ENCODE assay signal across 21 cellular contexts in genomic region chr6:47593979-47594378, GRCh38.
A peak's percentile ranks its signal among the peaks of the same experiment; 100 is the strongest.
DNase-seq lines count a peak whose midpoint lies in the region; ATAC-seq, FAIRE-seq and TF ChIP-seq lines count a peak whose summit lies in the region.
"Had no signal": no experiment of that assay in that cellular context is flagged by ENCODE, and none has a peak within 500 bp of the region (broad histone marks: within the 10 kb centered on the region; RNA-seq: fewer than 3 reads in every experiment).

No MANE protein-coding gene starts in this region.

- no peaks in the 10 kb centered on the region for H3K9me3 Mint-ChIP-seq in stimulated activated memory B cell treated with anti-CD40 and anti-IgM and Interleukin-4, amounts not matched to agents 10 μg/mL and 1 μg/mL and 100 μg/mL, for 72 hours
- H3K9me3 Mint-ChIP-seq: CD8-positive, alpha-beta T cell had no signal

- intact Hi-C loops in HepG2 (cut with micrococcal nuclease; ENCODE audit: unreplicated experiment) (no loop called here), right lobe of liver (cut with DNase I) (no loop called here), left lung (cut with DNase I) (no loop called here), aorta (cut with DNase I) (no loop called here)

- POLR2A ChIA-PET in HepG2 (lab: Yijun Ruan, JAX) = no interaction called here
- POLR2A ChIA-PET in H1 (lab: Charles Lee; ENCODE audit: partially characterized antibody) = no interaction called here

- FAIRE-seq in HepG2 (lab: Jason Lieb, UNC) = peak; percentile 4
- no peak for FAIRE-seq in H1 (lab: Jason Lieb, UNC)
- FAIRE-seq: GM12892 had no signal

- H3K27ac ChIP-seq in HepG2 (ENCODE audit: extremely low read length, insufficient read depth, low read length) (no peak overlapping the region), right lobe of liver (no peak overlapping the region), H1 (ENCODE audit: low read depth, low read length) (no peak overlapping the region), left lung (no peak overlapping the region), aorta (ENCODE audit: low read depth in 1 of 2, low read length in 2 of 2) (no peak overlapping the region)
- H3K27ac ChIP-seq: 22Rv1, BLaER1, C4-2B had no signal

- no peak overlapping the region for H4K5ac ChIP-seq in H1 (ENCODE audit: insufficient read length, low read depth, low read length)

- H3K9ac ChIP-seq in HepG2 (ENCODE audit: insufficient read depth, low read depth, low read length) = no peak overlapping the region
- H3K9ac ChIP-seq in H1 (replicated peaks in 1 of 4; ENCODE audit: extremely low read depth in 1 of 4, low read depth in 3 of 4, low read length in 3 of 4) = no peak overlapping the region
- H3K9ac ChIP-seq: BLaER1 had no signal

- no peak for ATAC-seq in HepG2
- ATAC-seq in right lobe of liver = no peak
- no peak for ATAC-seq in stimulated activated memory B cell treated with anti-CD40 and anti-IgM and Interleukin-4, amounts not matched to agents 10 μg/mL and 1 μg/mL and 100 μg/mL, for 72 hours
- no peak for ATAC-seq in left lung
- ATAC-seq in aorta (ENCODE audit: low FRiP score) = no peak
- ATAC-seq: CD8-positive, alpha-beta T cell had no signal

- no peak overlapping the region for H2BK5ac ChIP-seq in H1 (ENCODE audit: low read depth, low read length)

- no peak overlapping the region for H4K91ac ChIP-seq in H1 (replicated peaks; ENCODE audit: insufficient read length, low read length)

- H3K27me3 ChIP-seq in HepG2 (ENCODE audit: control insufficient read depth in 1 of 2, insufficient read depth in 2 of 2, low read length in 2 of 2) (no peaks in the 10 kb centered on the region), right lobe of liver (no peaks in the 10 kb centered on the region), H1 (replicated peaks in 1 of 4; ENCODE audit: control insufficient read depth in 3 of 4, extremely low read depth in 1 of 4, insufficient read depth in 3 of 4, low read length in 3 of 4) (no peaks in the 10 kb centered on the region), left lung (no peaks in the 10 kb centered on the region), aorta (ENCODE audit: control insufficient read depth in 1 of 2, insufficient read depth in 2 of 2, low read length in 1 of 2) (no peaks in the 10 kb centered on the region)
- H3K27me3 ChIP-seq: BLaER1 had no signal

- no peaks in the 10 kb centered on the region for H3K23me2 ChIP-seq in H1 (ENCODE audit: low read depth, low read length)

- H2BK12ac ChIP-seq in H1 (ENCODE audit: low read depth, low read length) = no peak overlapping the region

- peaks cover 68% of the 10 kb centered on the region for H3K36me3 Mint-ChIP-seq in stimulated activated memory B cell treated with anti-CD40 and anti-IgM and Interleukin-4, amounts not matched to agents 10 μg/mL and 1 μg/mL and 100 μg/mL, for 72 hours

- no peak overlapping the region for H2AFZ ChIP-seq in HepG2 (ENCODE audit: low read length)
- H2AFZ ChIP-seq in H1 (ENCODE audit: low read length) = no peak overlapping the region

- no peak for TF ChIP-seq CTCF in HepG2 (CRISPR knock-in tag; IDR thresholded peaks at IDR 0.05)
- no peak for TF ChIP-seq CTCF in right lobe of liver (IDR thresholded peaks at IDR 0.05)
- TF ChIP-seq CTCF in H1 (IDR thresholded peaks at IDR 0.05; ENCODE audit: control extremely low read depth in 1 of 3, insufficient read depth in 1 of 3, low read depth in 1 of 3, low read length in 3 of 3) = no peak
- TF ChIP-seq CTCF in left lung (IDR thresholded peaks at IDR 0.05) = no peak

- TF ChIP-seq RAD21 in HepG2 (CRISPR knock-in tag; IDR thresholded peaks at IDR 0.05) (no peak), Ishikawa (IDR thresholded peaks at IDR 0.05; ENCODE audit: low read depth) (no peak), H1 (IDR thresholded peaks at IDR 0.05 in 1 of 2, conservative IDR thresholded peaks at IDR 0.05 in 1 of 2; ENCODE audit: low read depth in 2 of 2, low read length in 2 of 2) (no peak)

- no peak overlapping the region for H3K18ac ChIP-seq in H1 (ENCODE audit: extremely low read depth, low read length)

- no peak overlapping the region for H4K8ac ChIP-seq in H1 (ENCODE audit: extremely low read depth, insufficient read depth, low read length)

- H3K23ac ChIP-seq in H1 (ENCODE audit: insufficient read length) = no peak overlapping the region

- H3K9me3 ChIP-seq in HepG2 (ENCODE audit: low read length) = no peaks in the 10 kb centered on the region
- H3K9me3 ChIP-seq in right lobe of liver = no peaks in the 10 kb centered on the region
- no peaks in the 10 kb centered on the region; a peak in 1 of 4 replicates for H3K9me3 ChIP-seq in H1 (ENCODE audit: insufficient read depth in 2 of 2, low read depth in 1 of 2, low read length in 1 of 2)
- H3K9me3 ChIP-seq in left lung = no peaks in the 10 kb centered on the region
- H3K9me3 ChIP-seq in aorta (ENCODE audit: control insufficient read depth, low read length) = no peaks in the 10 kb centered on the region
- H3K9me3 ChIP-seq: BLaER1, Caco-2 had no signal

- no peak for TF ChIP-seq POLR2A in HepG2 (IDR thresholded peaks at IDR 0.05; ENCODE audit: insufficient read depth in 1 of 2, low read depth in 2 of 2, low read length in 2 of 2)
- no peak for TF ChIP-seq POLR2A in right lobe of liver (IDR thresholded peaks at IDR 0.05)
- TF ChIP-seq POLR2A in H1 (IDR thresholded peaks at IDR 0.05; ENCODE audit: control extremely low read depth in 1 of 2, low read depth in 2 of 2, low read length in 2 of 2) = no peak

- TSS peak; percentile 10 for BruUV-seq in HepG2 (replicated peaks; lab: Mats Ljungman, UMichigan)

- H3K36me3 ChIP-seq in HepG2 (replicated peaks in 1 of 2; ENCODE audit: control insufficient read depth in 1 of 2, insufficient read depth in 2 of 2, low read length in 2 of 2) (peaks cover 0 to 32% of the 10 kb centered on the region in 2 experiments; a peak in 4 of 5 replicates), right lobe of liver (peaks cover 0 to 15% (median 6%) of the 10 kb centered on the region in 4 donors), H1 (ENCODE audit: control insufficient read depth in 2 of 4, insufficient read depth in 4 of 4, low read length in 3 of 4) (peaks cover 8 to 52% (median 31%) of the 10 kb centered on the region in 4 experiments), left lung (peaks cover 0 to 47% of the 10 kb centered on the region in 2 donors), aorta (ENCODE audit: control insufficient read depth in 1 of 2, insufficient read depth in 2 of 2, low read length in 1 of 2) (peaks cover 0 to 7% of the 10 kb centered on the region in 2 donors)

- no peak overlapping the region for H3K27ac Mint-ChIP-seq in stimulated activated memory B cell treated with anti-CD40 and anti-IgM and Interleukin-4, amounts not matched to agents 10 μg/mL and 1 μg/mL and 100 μg/mL, for 72 hours
- H3K27ac Mint-ChIP-seq: B cell; CD4-positive, CD25-positive, alpha-beta regulatory T cell; CD8-positive, alpha-beta T cell had no signal

- no peak overlapping the region for H3K4me3 ChIP-seq in HepG2 (replicated peaks in 1 of 3; ENCODE audit: insufficient read depth in 1 of 3, low read depth in 2 of 3, low read length in 3 of 3)
- H3K4me3 ChIP-seq in right lobe of liver = no peak overlapping the region
- no peak overlapping the region for H3K4me3 ChIP-seq in H1 (ENCODE audit: extremely low read depth in 1 of 4, insufficient read depth in 2 of 4, low read depth in 3 of 4, low read length in 4 of 4)
- H3K4me3 ChIP-seq in left lung = no peak overlapping the region
- H3K4me3 ChIP-seq in aorta (ENCODE audit: low read length in 2 of 2) = no peak overlapping the region
- H3K4me3 ChIP-seq: BLaER1 had no signal

- no peaks in the 10 kb centered on the region for H3K4me1 Mint-ChIP-seq in stimulated activated memory B cell treated with anti-CD40 and anti-IgM and Interleukin-4, amounts not matched to agents 10 μg/mL and 1 μg/mL and 100 μg/mL, for 72 hours

- H3K4me2 ChIP-seq in HepG2 (ENCODE audit: low read depth, low read length) (no peak overlapping the region), H1 (ENCODE audit: insufficient read depth in 1 of 2, low read depth in 2 of 2, low read length in 2 of 2) (no peak overlapping the region)
- H3K4me2 ChIP-seq: BLaER1 had no signal

- H3K79me2 ChIP-seq in HepG2 (ENCODE audit: insufficient read depth, low read length) (no peaks in the 10 kb centered on the region), H1 (ENCODE audit: control insufficient read depth in 1 of 2, insufficient read depth in 2 of 2, low read length in 2 of 2) (no peaks in the 10 kb centered on the region)

- H2BK120ac ChIP-seq in H1 (replicated peaks; ENCODE audit: low read depth, low read length) = no peak overlapping the region

- H2BK20ac ChIP-seq in H1 (ENCODE audit: low read length) = no peak overlapping the region

- H3K4me3 Mint-ChIP-seq in stimulated activated memory B cell treated with anti-CD40 and anti-IgM and Interleukin-4, amounts not matched to agents 10 μg/mL and 1 μg/mL and 100 μg/mL, for 72 hours = no peak overlapping the region
- H3K4me3 Mint-ChIP-seq: B cell; CD4-positive, CD25-positive, alpha-beta regulatory T cell; CD8-positive, alpha-beta T cell had no signal

- H3K79me1 ChIP-seq in H1 (ENCODE audit: low read depth, low read length) = no peaks in the 10 kb centered on the region

- WGBS in HepG2 (ENCODE audit: low lambda C conversion rate) = 96% methylated on average over 3 of the region's 3 CpGs
- WGBS in right lobe of liver (ENCODE audit: insufficient coverage, low coverage, low lambda C conversion rate, missing lambda C conversion rate) = 91% methylated on average over 3 of the region's 3 CpGs
- WGBS in H1 (ENCODE audit: extremely low coverage in 1 of 2, insufficient coverage in 1 of 2, insufficient read length in 1 of 2, insufficient replicate concordance in 2 of 2, low coverage in 1 of 2, low lambda C conversion rate in 2 of 2, missing lambda C conversion rate in 1 of 2), 2 experiments = 95% methylated on average over 3 of the region's 3 CpGs; no CpG with 5 or more reads in 1 of the 2 experiments
- WGBS in aorta, 2 donors = 97% methylated on average over 3 of the region's 3 CpGs

- H2AK5ac ChIP-seq in H1 (ENCODE audit: low read depth, low read length) = no peak overlapping the region

- in situ Hi-C loops in HepG2 (cut with HindIII; ENCODE audit: extremely low pct_ligation_motif_present, low pct_unique_long_range_greater_than_20kb) = no loop called here

- TF ChIP-seq EP300 in HepG2 (IDR thresholded peaks at IDR 0.05; ENCODE audit: low read depth in 2 of 2, low read length in 2 of 2) (no peak), HepG2 (CRISPR knock-in tag; IDR thresholded peaks at IDR 0.05; ENCODE audit: borderline replicate concordance) (no peak), Ishikawa (IDR thresholded peaks at IDR 0.05; ENCODE audit: borderline replicate concordance) (no peak), H1 (IDR thresholded peaks at IDR 0.05; ENCODE audit: borderline replicate concordance in 1 of 2, low read depth in 2 of 2, low read length in 2 of 2) (no peak)

- CTCF ChIA-PET in HepG2 (lab: Yijun Ruan, JAX; ENCODE audit: low intra/inter-chr PET ratio, low total read pairs) = no interaction called here
- CTCF ChIA-PET in H1 (lab: Charles Lee; ENCODE audit: partially characterized antibody) = no interaction called here

- DNase-seq in HepG2 (ENCODE audit: low spot score) (no peak), right lobe of liver (no peak), H1 (ENCODE audit: low read depth in 1 of 2, low spot score in 2 of 2) (no peak), left lung (no peak), activated T-cell treated with anti-CD3 and anti-CD28 coated beads for 4 hours (no peak), aorta (no peak)
- DNase-seq: Caco-2; CD4-positive, CD25-positive, alpha-beta regulatory T cell; CD8-positive, alpha-beta T cell; DMS153; DND-41; GOT3; H7; HCEC 1CT had no signal

- no peak overlapping the region for H2BK15ac ChIP-seq in H1 (ENCODE audit: low read length)

- H4K20me1 ChIP-seq in HepG2 (ENCODE audit: insufficient read depth, low read length) (no peaks in the 10 kb centered on the region), H1 (replicated peaks in 1 of 2; ENCODE audit: control insufficient read depth in 1 of 2, insufficient read depth in 2 of 2, low read length in 2 of 2) (no peaks in the 10 kb centered on the region)
- H4K20me1 ChIP-seq: BLaER1 had no signal

- H3K4ac ChIP-seq in H1 (replicated peaks; ENCODE audit: insufficient read length, low read depth, low read length) = no peak overlapping the region

- no peak overlapping the region for H3K56ac ChIP-seq in H1 (replicated peaks; ENCODE audit: insufficient read length, low read depth, low read length)

- H3K4me1 ChIP-seq in HepG2 (ENCODE audit: insufficient read depth, low read length) (no peaks in the 10 kb centered on the region), right lobe of liver (no peaks in the 10 kb centered on the region), H1 (replicated peaks in 1 of 4; ENCODE audit: control insufficient read depth in 3 of 4, insufficient read depth in 4 of 4, low read length in 3 of 4) (no peaks in the 10 kb centered on the region), left lung (no peaks in the 10 kb centered on the region), aorta (ENCODE audit: control insufficient read depth in 1 of 2, insufficient read depth in 2 of 2, low read length in 2 of 2) (no peaks in the 10 kb centered on the region)
- H3K4me1 ChIP-seq: BLaER1 had no signal

- no peaks in the 10 kb centered on the region for H3K27me3 Mint-ChIP-seq in stimulated activated memory B cell treated with anti-CD40 and anti-IgM and Interleukin-4, amounts not matched to agents 10 μg/mL and 1 μg/mL and 100 μg/mL, for 72 hours
- H3K27me3 Mint-ChIP-seq: B cell; CD4-positive, CD25-positive, alpha-beta regulatory T cell had no signal

- H3K14ac ChIP-seq in H1 (ENCODE audit: insufficient read length) = no peak overlapping the region

Comparison
In these comparisons a context has a peak if more than half of its experiments do, and no peak if none do; other contexts are left out.
1. Of the 41 proteins assayed by ChIP-seq in both HepG2 and H1: peak only in HepG2: none; only in H1: none; in both: CEBPB; in neither: 40.